ENCODE assay signal across 22 cellular contexts in genomic region chr11:117752721-117753237, GRCh38. TPM values are rescaled to one million over a fixed set of nuclear protein-coding genes. Genes with fewer than 3 reads are reported as not detected.
A peak's percentile ranks its signal among the peaks of the same experiment; 100 is the strongest.
DNase-seq lines count a peak whose midpoint lies in the region; ATAC-seq and TF ChIP-seq lines count a peak whose summit lies in the region.
"Had no signal": no experiment of that assay in that cellular context is flagged by ENCODE, and none has a peak within 500 bp of the region (broad histone marks: within the 10 kb centered on the region; RNA-seq: fewer than 3 reads in every experiment).

No MANE protein-coding gene starts in this region.

- H3K27ac ChIP-seq in WERI-Rb-1 (no peak overlapping the region), layer of hippocampus (ENCODE audit: low read depth, low read length) (peak overlapping the region; percentile 27), spleen (no peak overlapping the region)
- H3K27ac ChIP-seq: 22Rv1, RWPE1 had no signal

- 81 to 89% (median 86%) methylated on average over 9 of the region's 9 CpGs for WGBS in spleen, 5 donors

- DNase-seq in D341Med (ENCODE audit: low spot score) (peak; percentile 76), WERI-Rb-1 (peak; percentile 51), spleen (peak; percentile 28), NCI-H2029 (lab: John Stamatoyannopoulos, UW) (no peak), erythroblast (lab: John Stamatoyannopoulos, UW) (no peak)
- DNase-seq: CD8-positive, alpha-beta memory T cell; DMS153; IMR-90; KG1; MG63; NCI-H2081 treated with DMSO at 0.1 percent for 48 hours; NCI-H524; NCI-H774; SHP77 had no signal

- TF ChIP-seq POLR2A in spleen (IDR thresholded peaks at IDR 0.05) (no peak), erythroblast (IDR thresholded peaks at IDR 0.05; ENCODE audit: low read length) (no peak)

- H3K9me3 ChIP-seq in WERI-Rb-1 (ENCODE audit: severe bottlenecking) (no peaks in the 10 kb centered on the region), spleen (no peaks in the 10 kb centered on the region)
- H3K9me3 ChIP-seq: MG63 had no signal

- no peaks in the 10 kb centered on the region for H3K4me1 ChIP-seq in spleen

- H3K4me3 ChIP-seq in WERI-Rb-1 (ENCODE audit: low read depth, low read length) (peak overlapping the region; percentile 15; the same call in 1 of the 2 replicates), spleen (no peak overlapping the region)
- H3K4me3 ChIP-seq: MG63 had no signal

- ATAC-seq in HG02759 (IDR thresholded peaks at IDR 0.05; ENCODE audit: unreplicated experiment) = no peak
- ATAC-seq: Panc1 had no signal

- H3K36me3 ChIP-seq in WERI-Rb-1 (no peaks in the 10 kb centered on the region), spleen (no peaks in the 10 kb centered on the region)
- H3K36me3 ChIP-seq: MG63 had no signal

- intact Hi-C loops in spleen (cut with DNase I; ENCODE audit: low total_unique reads) = no loop called here

- no peak for TF ChIP-seq CTCF in WERI-Rb-1 (IDR thresholded peaks at IDR 0.05; ENCODE audit: low read depth, low read length)
- TF ChIP-seq CTCF in spleen (IDR thresholded peaks at IDR 0.05 in 8 of 11, conservative IDR thresholded peaks at IDR 0.05 in 3 of 11) = no peak

- H3K27me3 ChIP-seq in WERI-Rb-1 (ENCODE audit: insufficient read depth, low read depth, severe bottlenecking) (peaks cover 2% of the 10 kb centered on the region), layer of hippocampus (ENCODE audit: control insufficient read depth, insufficient read depth, low read length) (no peaks in the 10 kb centered on the region), spleen (replicated peaks in 1 of 7) (no peaks in the 10 kb centered on the region)

RNA-seq across cellular contexts. Expression of gene DSCAML1, which starts 44.2 kb away (rescaled TPM):
- total RNA-seq in spleen = 10 to 100 TPM in 1 of 7 donors, 1 to 10 TPM in 5, under 1 TPM in 1; 0.54 to 10.7 (median 3.6) TPM
- under 1 TPM; 0.07 to 0.41 (median 0.35) TPM for polyA plus RNA-seq in spleen
- total RNA-seq: IMR-90, OCI-LY7, SK-MEL-5 had no signal
- polyA plus RNA-seq: CD14-positive monocyte; CD8-positive, alpha-beta memory T cell; IMR-90 had no signal

Comparison
In these comparisons a context has a peak if more than half of its experiments do, and no peak if none do; other contexts are left out.
1. DNase-seq: peak in D341Med (single experiment), WERI-Rb-1 (single experiment) and spleen (single experiment); none in NCI-H2029 (single experiment) and erythroblast (0 of 2).